ENCODE assay signal across 8 cellular contexts in the genomic region with DNA sequence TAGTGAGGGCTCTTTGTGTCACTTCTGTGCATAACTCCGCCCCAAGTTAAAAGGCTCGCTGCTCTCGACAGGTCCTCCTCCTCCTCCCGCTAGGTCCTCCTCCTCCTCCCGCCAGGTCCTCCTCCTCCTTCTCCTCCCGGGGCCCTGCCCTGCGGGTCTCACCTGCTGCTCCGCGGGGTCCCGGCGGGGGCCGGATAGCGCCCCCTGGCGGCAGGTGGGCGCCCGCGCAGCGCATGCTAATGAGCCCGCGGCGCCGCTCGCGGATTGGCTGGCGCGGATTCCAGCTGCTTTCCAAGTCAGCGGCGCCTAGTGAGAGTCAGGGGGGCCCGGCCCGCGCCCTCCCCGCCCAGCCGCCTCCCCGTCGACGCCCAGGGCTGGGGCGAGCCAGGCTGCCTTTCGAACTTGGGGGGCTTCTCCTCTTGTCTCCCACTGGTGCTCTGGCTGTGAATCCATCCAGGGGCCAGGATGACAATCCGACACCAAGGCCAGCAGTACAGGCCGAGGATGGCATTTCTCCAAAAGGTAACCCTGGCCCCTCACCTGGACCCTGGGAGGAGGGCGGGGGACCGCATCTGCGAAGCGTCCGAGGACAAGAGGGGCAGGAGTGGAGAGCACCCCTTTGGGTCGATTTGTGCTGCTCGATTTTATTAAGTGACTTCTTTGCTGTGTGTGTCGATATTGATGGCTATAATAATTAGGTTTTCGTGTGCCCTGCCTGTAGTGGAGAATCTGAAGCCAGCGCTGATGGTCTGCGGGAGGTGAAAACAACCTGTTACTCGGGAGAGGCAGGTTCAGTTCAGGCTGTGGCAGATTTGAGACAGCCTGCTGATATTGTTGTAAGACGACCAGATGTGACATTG. TPM values are rescaled to one million over a fixed set of nuclear protein-coding genes. Genes with fewer than 3 reads are reported as not detected.
DNase-seq lines count a peak whose midpoint lies in the region; ATAC-seq and TF ChIP-seq lines count a peak whose summit lies in the region.

A gene (plus strand): TSS at position 295 of the 860 bp plus-strand sequence. CDS start 171 bp downstream, at position 466.

- no peak within 1 kb of the TSS for H3K27ac ChIP-seq in mesenchymal stem cell (ENCODE audit: low read length, poor library complexity, severe bottlenecking)

- H3K9me3 ChIP-seq in mesenchymal stem cell (ENCODE audit: control insufficient read depth, low read length): no peaks in the 10 kb centered on the region

- DNase-seq in BJ (ENCODE audit: low read depth): no peak
- peak; percentile 71 for DNase-seq in GM19240 (ENCODE audit: insufficient read length, low spot score)
- peak; percentile 56 for DNase-seq in NCI-H526 treated with DMSO at 0.1 percent for 48 hours (lab: John Stamatoyannopoulos, UW)
- DNase-seq in activated CD8-positive, alpha-beta T cell treated with anti-CD3 and anti-CD28 coated beads for 36 hours: peak; percentile 84
- DNase-seq in effector memory CD8-positive, alpha-beta T cell: peak; percentile 86 to 89 (median 87)
- peak; percentile 67 for DNase-seq in mesenchymal stem cell
- peak; percentile 64 for DNase-seq in stimulated activated CD8-positive, alpha-beta memory T cell treated with anti-CD3 and anti-CD28 coated beads, Interleukin-12 subunit alpha, Interleukin-12 subunit beta, amount 100 ng/mL, for 24 hours (ENCODE audit: extremely low read depth)

- POLR2A ChIA-PET in BJ (lab: Charles Lee): no interaction called here
- POLR2A ChIA-PET in activated CD8-positive, alpha-beta T cell treated with anti-CD3 and anti-CD28 coated beads for 36 hours (lab: Charles Lee): interaction anchor here (1.1 to 1.8 kb wide), 2 partner anchors 45 to 61 kb away, joined by 3 to 8 read pairs; no protein-coding TSS in a partner anchor

- 10% methylated on average over 53 of the region's 53 CpGs for WGBS in mesenchymal stem cell

- H3K27ac Mint-ChIP-seq in activated CD8-positive, alpha-beta T cell treated with anti-CD3 and anti-CD28 coated beads for 36 hours: no peak within 1 kb of the TSS
- H3K27ac Mint-ChIP-seq in effector memory CD8-positive, alpha-beta T cell: peak within 1 kb of the TSS; percentile 84 to 88

- H3K4me1 ChIP-seq in mesenchymal stem cell (ENCODE audit: control insufficient read depth, insufficient read depth, low read depth, low read length): peaks cover 13% of the 10 kb centered on the region

- H3K27me3 Mint-ChIP-seq in activated CD8-positive, alpha-beta T cell treated with anti-CD3 and anti-CD28 coated beads for 36 hours: peaks cover 25% of the 10 kb centered on the region
- no peaks in the 10 kb centered on the region for H3K27me3 Mint-ChIP-seq in effector memory CD8-positive, alpha-beta T cell

- peak within 1 kb of the TSS; percentile 30 for H4K91ac ChIP-seq in mesenchymal stem cell (ENCODE audit: low read length)

- H3K4ac ChIP-seq in mesenchymal stem cell (ENCODE audit: low read depth in 1 of 2, low read length in 2 of 2): peak within 1 kb of the TSS in 1 of 2 experiments; percentile 71

- H2BK12ac ChIP-seq in mesenchymal stem cell (ENCODE audit: low read length in 2 of 2): peak within 1 kb of the TSS; percentile 71 to 76

- H2BK5ac ChIP-seq in mesenchymal stem cell (ENCODE audit: low read depth, low read length, poor library complexity, severe bottlenecking): no peak within 1 kb of the TSS

- H2AFZ ChIP-seq in mesenchymal stem cell (ENCODE audit: low read depth, low read length): peak within 1 kb of the TSS; percentile 94

- H2BK15ac ChIP-seq in mesenchymal stem cell (ENCODE audit: low read depth, poor library complexity, severe bottlenecking): peak within 1 kb of the TSS; percentile 90

- H4K8ac ChIP-seq in mesenchymal stem cell (ENCODE audit: low read length): peak within 1 kb of the TSS; percentile 77

- no peak within 1 kb of the TSS for H3K23ac ChIP-seq in mesenchymal stem cell (ENCODE audit: low read length in 2 of 2)

- peak within 1 kb of the TSS; percentile 47 for H3K4me3 Mint-ChIP-seq in activated CD8-positive, alpha-beta T cell treated with anti-CD3 and anti-CD28 coated beads for 36 hours
- peak within 1 kb of the TSS; percentile 65 to 92 for H3K4me3 Mint-ChIP-seq in effector memory CD8-positive, alpha-beta T cell

- H3K36me3 ChIP-seq in BJ (ENCODE audit: control insufficient read depth, insufficient read depth, low read length): no peaks in the 10 kb centered on the region
- H3K36me3 ChIP-seq in mesenchymal stem cell (ENCODE audit: control insufficient read depth in 1 of 2, insufficient read depth in 2 of 2, low read depth in 1 of 2, low read length in 2 of 2): no peaks in the 10 kb centered on the region

- no peaks in the 10 kb centered on the region for H3K36me3 Mint-ChIP-seq in activated CD8-positive, alpha-beta T cell treated with anti-CD3 and anti-CD28 coated beads for 36 hours (ENCODE audit: low read depth)
- H3K36me3 Mint-ChIP-seq in effector memory CD8-positive, alpha-beta T cell (ENCODE audit: insufficient read depth): peaks cover 6% of the 10 kb centered on the region

- ATAC-seq in HG03439 (IDR thresholded peaks at IDR 0.05; ENCODE audit: unreplicated experiment): peak; percentile 88
- ATAC-seq in activated CD8-positive, alpha-beta T cell treated with anti-CD3 and anti-CD28 coated beads for 36 hours: peak; percentile 97
- peak; percentile 98 for ATAC-seq in effector memory CD8-positive, alpha-beta T cell (replicated peaks)

- H3K4me3 ChIP-seq in BJ (ENCODE audit: low read depth, low read length) (peak within 1 kb of the TSS; percentile 40), mesenchymal stem cell (ENCODE audit: insufficient read depth in 1 of 2, low read depth in 1 of 2, low read length in 2 of 2) (peak within 1 kb of the TSS; percentile 40 to 79)

- H3K9ac ChIP-seq in mesenchymal stem cell (ENCODE audit: low read length): peak within 1 kb of the TSS; percentile 77

- H3K4me2 ChIP-seq in mesenchymal stem cell (ENCODE audit: low read length, poor library complexity, severe bottlenecking): peak within 1 kb of the TSS; percentile 95

- intact Hi-C loops in activated CD8-positive, alpha-beta T cell treated with anti-CD3 and anti-CD28 coated beads for 36 hours (cut with micrococcal nuclease): loop anchor here (5.0 kb wide), 1 partner anchor 60 kb away; no protein-coding TSS in a partner anchor

- peak within 1 kb of the TSS in 1 of 2 experiments; percentile 76 for H3K14ac ChIP-seq in mesenchymal stem cell (ENCODE audit: low read length in 2 of 2)

- CTCF ChIA-PET in BJ (lab: Yijun Ruan, JAX): interaction anchor here (0.5 to 5.5 kb wide), 32 partner anchors 9 to 218 kb away, joined by 3 to 33 read pairs (median 4); a partner anchor contains a TSS
- CTCF ChIA-PET in activated CD8-positive, alpha-beta T cell treated with anti-CD3 and anti-CD28 coated beads for 36 hours (lab: Charles Lee): interaction anchor here (0.5 to 5.1 kb wide), 44 partner anchors 9 to 374 kb away, joined by 3 to 29 read pairs (median 4); a partner anchor contains a TSS

- H2AK5ac ChIP-seq in mesenchymal stem cell (ENCODE audit: low read length, severe bottlenecking): no peak within 1 kb of the TSS

- peak within 1 kb of the TSS; percentile 59 to 83 for H3K18ac ChIP-seq in mesenchymal stem cell (ENCODE audit: low read depth in 1 of 2, low read length in 2 of 2)

- TF ChIP-seq CTCF in BJ (IDR thresholded peaks at IDR 0.05; ENCODE audit: insufficient read depth, low read depth, low read length): peak; percentile 70
- TF ChIP-seq CTCF in activated CD8-positive, alpha-beta T cell treated with anti-CD3 and anti-CD28 coated beads for 36 hours (IDR thresholded peaks at IDR 0.05): peak; percentile 89

- no peak within 1 kb of the TSS for H2BK120ac ChIP-seq in mesenchymal stem cell (ENCODE audit: low read depth, low read length)

- H3K79me1 ChIP-seq in mesenchymal stem cell (replicated peaks; ENCODE audit: low read length, poor library complexity, severe bottlenecking): no peaks in the 10 kb centered on the region

- peaks cover 18% of the 10 kb centered on the region for H3K4me1 Mint-ChIP-seq in activated CD8-positive, alpha-beta T cell treated with anti-CD3 and anti-CD28 coated beads for 36 hours (ENCODE audit: low read depth)
- peaks cover 33 to 39% of the 10 kb centered on the region in 2 donors for H3K4me1 Mint-ChIP-seq in effector memory CD8-positive, alpha-beta T cell (ENCODE audit: low read depth in 2 of 2)

- H3K27me3 ChIP-seq in BJ (ENCODE audit: control insufficient read depth, insufficient read depth, low read length) (peaks cover 10% of the 10 kb centered on the region), mesenchymal stem cell (ENCODE audit: control insufficient read depth in 1 of 2, insufficient read depth in 1 of 2, low read length in 2 of 2) (peaks cover 0 to 32% of the 10 kb centered on the region in 2 experiments)

- H3K9me3 Mint-ChIP-seq in activated CD8-positive, alpha-beta T cell treated with anti-CD3 and anti-CD28 coated beads for 36 hours: no peaks in the 10 kb centered on the region
- H3K9me3 Mint-ChIP-seq in effector memory CD8-positive, alpha-beta T cell: no peaks in the 10 kb centered on the region

RNA-seq across cellular contexts. Expression of the gene that starts here (rescaled TPM):
- polyA plus RNA-seq in BJ (2011; rRNA removed): 1.5 and 1.6 TPM in 2 replicates
- 1.0 and 1.6 TPM in 2 replicates for polyA minus RNA-seq in BJ (2011; rRNA and poly(A)+ RNA removed)
- total RNA-seq in activated CD8-positive, alpha-beta T cell treated with anti-CD3 and anti-CD28 coated beads for 36 hours: 1 to 10 TPM; 1.3 to 1.9 TPM
- 8.0 TPM for polyA plus RNA-seq in mesenchymal stem cell (2013, experiment 1 of 2)
- polyA plus RNA-seq in mesenchymal stem cell (2013, experiment 2 of 2): 8.1 TPM
